In the genomic region with DNA sequence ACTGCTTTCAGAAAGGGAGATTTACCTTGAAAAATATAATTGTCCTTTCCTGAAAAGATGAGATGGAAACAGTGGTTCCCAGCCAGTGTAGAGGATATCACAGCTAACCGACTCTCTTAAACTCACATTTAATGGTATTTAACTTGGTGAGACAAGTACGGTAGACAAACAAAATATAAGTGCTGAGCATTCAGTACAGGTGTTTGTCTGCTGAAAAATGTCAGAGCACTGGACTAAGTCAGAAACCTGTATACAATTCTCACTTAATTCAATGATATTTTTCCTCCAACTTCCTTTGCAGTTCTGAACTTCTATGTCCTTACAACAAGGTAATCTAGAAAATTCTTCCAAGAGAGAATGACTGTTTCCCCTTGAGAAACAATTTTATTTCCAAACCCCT, we compare ENCODE assay signal across 25 cellular contexts. TPM values are rescaled to one million over a fixed set of nuclear protein-coding genes. Genes with fewer than 3 reads are reported as not detected.
"Had no signal": no experiment of that assay in that cellular context is flagged by ENCODE, and none has a peak within 500 bp of the region (broad histone marks: within the 10 kb centered on the region; RNA-seq: fewer than 3 reads in every experiment).

A gene with protein sequence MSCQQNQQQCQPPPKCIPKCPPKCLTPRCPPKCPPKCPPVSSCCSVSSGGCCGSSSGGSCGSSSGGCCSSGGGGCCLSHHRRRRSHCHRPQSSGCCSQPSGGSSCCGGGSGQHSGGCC (plus strand): TSS at position 301 of the 400 bp plus-strand sequence. CDS start 476 bp downstream, outside the sequence.

- H3K36me3 ChIP-seq: MG63, SJSA1 had no signal

- DNase-seq: KBM-7, MG63, NCI-H1092, NCI-H1105 treated with DMSO at 0.1 percent for 48 hours, NCI-H1417 treated with DMSO at 0.1 percent for 48 hours, NCI-H146, NCI-H1694 treated with DMSO at 0.1 percent for 48 hours, NCI-H1930, NCI-H2081, NCI-H2107, NCI-H226, NCI-H446, NCI-H510A, NCI-H524 treated with DMSO at 0.1 percent for 48 hours, NCI-H69, NCI-H774, PC-3, SHP77 treated with DMSO at 0.1 percent for 48 hours had no signal

- H3K9me3 ChIP-seq: MG63, SJSA1 had no signal

- H3K4me3 ChIP-seq: MG63, SJSA1, SK-N-MC had no signal

- H3K4me1 ChIP-seq: SJSA1 had no signal

- ATAC-seq: Panc1, PC-3 had no signal

- H3K27ac ChIP-seq: RWPE1, SJSA1, SK-N-MC had no signal

RNA-seq across cellular contexts. Expression of the gene that starts here (rescaled TPM):
- total RNA-seq: HT-29, LHCN-M2, OCI-LY7, PC-3, SJSA1 had no signal
